ENCODE assay signal across 27 cellular contexts in the genomic region with DNA sequence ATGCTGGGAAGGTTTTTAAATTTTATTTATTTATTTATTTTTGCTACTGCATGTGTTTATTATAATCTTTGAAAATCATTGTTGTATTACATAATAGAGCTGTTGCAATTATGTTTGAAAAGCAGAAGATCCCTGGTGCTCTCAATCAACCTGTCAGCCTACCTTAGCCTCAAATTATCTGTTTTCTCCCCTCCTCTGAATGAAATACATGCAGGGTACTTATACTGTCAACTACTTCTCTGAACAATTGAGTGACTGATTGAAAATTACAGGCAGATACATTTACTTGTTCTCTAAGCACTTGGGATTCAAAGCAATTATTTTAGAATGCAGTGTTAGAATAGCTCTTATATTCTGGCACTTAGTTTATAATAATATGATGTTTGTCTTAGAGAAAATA. TPM values are rescaled to one million over a fixed set of nuclear protein-coding genes. Genes with fewer than 3 reads are reported as not detected.
"Had no signal": no experiment of that assay in that cellular context is flagged by ENCODE, and none has a peak within 500 bp of the region (broad histone marks: within the 10 kb centered on the region; RNA-seq: fewer than 3 reads in every experiment).

No MANE protein-coding gene starts in this region.

- H3K36me3 ChIP-seq: lower lobe of right lung, right atrium auricular region, stomach, tibial artery, upper lobe of right lung had no signal

- H3K4me1 Mint-ChIP-seq: neural crest cell had no signal

- H3K27me3 ChIP-seq: left lung, right atrium auricular region, right lobe of liver, stomach, testis, tibial artery, upper lobe of right lung had no signal

- FAIRE-seq: islet of Langerhans, kidney, urothelium cell line had no signal

- H3K79me2 ChIP-seq: parathyroid adenoma had no signal

- DNase-seq: hippocampal formation; kidney; left colon; left lung; lower lobe of right lung; mammary epithelial cell; mesenchymal stem cell; naive B cell; nucleus accumbens; right lobe of liver; stimulated activated CD4-positive, alpha-beta T cell treated with anti-CD3 and anti-CD28 coated beads, Interleukin-2, amount 100 ng/mL, for 24 hours; stimulated activated CD4-positive, alpha-beta T cell treated with anti-CD3 and anti-CD28 coated beads, Interleukin-4, amount 100 ng/mL, for 1 hour; stimulated activated naive B cell treated with anti-CD40 and anti-IgM and Interleukin-4, amounts not matched to agents 10 μg/mL and 1 μg/mL and 100 μg/mL, for 72 hours; stimulated activated naive CD8-positive, alpha-beta T cell treated with anti-CD3 and anti-CD28 coated beads, Interleukin-15, Interleukin-2, amounts not matched to agents 100 U/mL and 50 U/mL, for 24 hours; stomach; testis; tibial artery; trophoblast cell; upper lobe of right lung had no signal

- H3K9ac ChIP-seq: parathyroid adenoma had no signal

- H3K4me3 Mint-ChIP-seq: naive B cell; natural killer cell treated with Interleukin-12 subunit alpha and Interleukin-12 subunit beta and Interleukin-15 and Interleukin-18, amount 100 ng/mL, for 72 hours; neural crest cell; stimulated activated naive B cell treated with anti-CD40 and anti-IgM and Interleukin-4, amounts not matched to agents 10 μg/mL and 1 μg/mL and 100 μg/mL, for 72 hours had no signal

- H3K36me3 Mint-ChIP-seq: natural killer cell treated with Interleukin-12 subunit alpha and Interleukin-12 subunit beta and Interleukin-15 and Interleukin-18, amount 100 ng/mL, for 72 hours had no signal

- H3K27ac Mint-ChIP-seq: natural killer cell treated with Interleukin-12 subunit alpha and Interleukin-12 subunit beta and Interleukin-15 and Interleukin-18, amount 100 ng/mL, for 72 hours; progenitor cell of endocrine pancreas; stimulated activated naive B cell treated with anti-CD40 and anti-IgM and Interleukin-4, amounts not matched to agents 10 μg/mL and 1 μg/mL and 100 μg/mL, for 72 hours had no signal

- H3K4me1 ChIP-seq: left lung, lower lobe of right lung, parathyroid adenoma, right atrium auricular region, stomach, testis, upper lobe of right lung had no signal

- H3K4me3 ChIP-seq: left lung, lower lobe of right lung, right atrium auricular region, right lobe of liver, smooth muscle cell, stomach, testis, tibial artery, upper lobe of right lung had no signal

- H3K9me3 ChIP-seq: left lung, lower lobe of right lung, right atrium auricular region, right lobe of liver, stomach, testis, tibial artery, upper lobe of right lung had no signal

- H3K4me2 ChIP-seq: smooth muscle cell had no signal

- H3K27ac ChIP-seq: left lung, lower lobe of right lung, parathyroid adenoma, right atrium auricular region, right lobe of liver, stomach, testis, tibial artery, upper lobe of right lung had no signal

- ATAC-seq: left colon; left lung; lower lobe of right lung; natural killer cell treated with Interleukin-12 subunit alpha and Interleukin-12 subunit beta and Interleukin-15 and Interleukin-18, amount 100 ng/mL, for 72 hours; right lobe of liver; stimulated activated naive B cell treated with anti-CD40 and anti-IgM and Interleukin-4, amounts not matched to agents 10 μg/mL and 1 μg/mL and 100 μg/mL, for 72 hours; stimulated activated naive CD8-positive, alpha-beta T cell treated with anti-CD3 and anti-CD28 coated beads, Interleukin-15, Interleukin-2, amounts not matched to agents 100 U/mL and 50 U/mL, for 24 hours; upper lobe of right lung had no signal

- H3K27me3 Mint-ChIP-seq: naive B cell; progenitor cell of endocrine pancreas; stimulated activated naive B cell treated with anti-CD40 and anti-IgM and Interleukin-4, amounts not matched to agents 10 μg/mL and 1 μg/mL and 100 μg/mL, for 72 hours had no signal

- H2AFZ ChIP-seq: parathyroid adenoma had no signal

- H3K9me3 Mint-ChIP-seq: natural killer cell treated with Interleukin-12 subunit alpha and Interleukin-12 subunit beta and Interleukin-15 and Interleukin-18, amount 100 ng/mL, for 72 hours had no signal

RNA-seq across cellular contexts. Expression of a gene that starts 8.1 kb away (rescaled TPM):
- total RNA-seq: progenitor cell of endocrine pancreas had no signal
